ENCODE assay signal across 8 cellular contexts in the genomic region with DNA sequence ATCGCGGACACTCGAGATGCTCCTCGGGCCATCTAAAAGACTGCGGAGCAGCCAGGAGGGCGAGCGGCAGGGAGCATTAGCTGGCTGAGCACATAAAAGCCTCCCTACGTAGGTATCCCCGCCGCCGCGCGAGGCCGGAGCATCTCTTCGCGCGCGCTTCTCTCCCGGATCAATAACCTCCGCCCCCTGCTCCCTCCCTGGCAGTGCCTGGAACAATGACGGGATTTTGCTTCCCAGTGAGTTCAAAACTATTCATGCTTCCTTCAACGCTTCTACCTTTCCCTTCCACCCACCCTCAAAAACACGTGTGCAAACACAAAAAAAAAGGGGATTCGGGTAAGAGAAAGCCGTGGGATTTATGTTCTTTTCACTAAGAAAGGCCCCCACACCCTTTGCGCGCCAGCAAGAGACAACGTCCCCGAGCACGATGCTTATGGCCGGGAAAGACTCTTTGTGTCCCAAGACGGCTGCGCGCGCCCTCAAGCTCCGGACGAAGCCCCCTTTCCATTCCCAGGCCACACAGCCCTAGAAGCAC. TPM values are rescaled to one million over a fixed set of nuclear protein-coding genes. Genes with fewer than 3 reads are reported as not detected.
DNase-seq lines count a peak whose midpoint lies in the region; ATAC-seq and TF ChIP-seq lines count a peak whose summit lies in the region.

No MANE protein-coding gene starts in this region.

- no peak for TF ChIP-seq CTCF in BE2C (IDR thresholded peaks at IDR 0.05; ENCODE audit: low read depth, low read length)
- no peak for TF ChIP-seq CTCF in PC-9 (conservative IDR thresholded peaks at IDR 0.05)
- no peak for TF ChIP-seq CTCF in parathyroid adenoma (IDR thresholded peaks at IDR 0.05)

- CTCF ChIA-PET in PC-9 (lab: Charles Lee): interaction anchor here (0.6 to 1.0 kb wide), 3 partner anchors 11 to 122 kb away, joined by 4 to 7 read pairs (median 4); no protein-coding TSS in a partner anchor

- POLR2A ChIA-PET in PC-9 (lab: Charles Lee; ENCODE audit: unreplicated experiment): interaction anchor here (0.7 kb wide), 1 partner anchor 66 kb away, joined by 6 read pairs; no protein-coding TSS in a partner anchor

- H3F3A ChIP-seq in PC-9 (ENCODE audit: insufficient read depth, low read depth): no peaks in the 10 kb centered on the region; the same call in 1 of the 2 replicates

- H3K9ac ChIP-seq in parathyroid adenoma: peak overlapping the region; percentile 71

- H3K4me1 ChIP-seq in BE2C (no peaks in the 10 kb centered on the region), PC-9 (replicated peaks; ENCODE audit: insufficient read depth) (peaks cover 10% of the 10 kb centered on the region), parathyroid adenoma (no peaks in the 10 kb centered on the region)

- intact Hi-C loops in PC-9 (cut with micrococcal nuclease; ENCODE audit: unreplicated experiment): loop anchor here (5.0 kb wide), 2 partner anchors 65 to 135 kb away; a partner anchor contains a TSS
- intact Hi-C loops in cardiac septum (cut with DNase I): no loop called here

- H3K36me3 Mint-ChIP-seq in activated naive CD4-positive, alpha-beta T cell treated with anti-CD3 and anti-CD28 coated beads, Interleukin-2, amount 50 U/mL, for 24 hours: peaks cover 5% of the 10 kb centered on the region

- H3K27me3 Mint-ChIP-seq in activated naive CD4-positive, alpha-beta T cell treated with anti-CD3 and anti-CD28 coated beads, Interleukin-2, amount 50 U/mL, for 24 hours: no peaks in the 10 kb centered on the region

- peak overlapping the region; percentile 82 for H2AFZ ChIP-seq in PC-9
- H2AFZ ChIP-seq in parathyroid adenoma: peak overlapping the region; percentile 97

- H3K9me3 Mint-ChIP-seq in activated naive CD4-positive, alpha-beta T cell treated with anti-CD3 and anti-CD28 coated beads, Interleukin-2, amount 50 U/mL, for 24 hours: no peaks in the 10 kb centered on the region

- H3K36me3 ChIP-seq in BE2C (peaks cover 18% of the 10 kb centered on the region), PC-9 (ENCODE audit: low read depth) (no peaks in the 10 kb centered on the region), parathyroid adenoma (ENCODE audit: control insufficient read depth, insufficient read depth, low read length) (no peaks in the 10 kb centered on the region)

- H3K27ac Mint-ChIP-seq in activated naive CD4-positive, alpha-beta T cell treated with anti-CD3 and anti-CD28 coated beads, Interleukin-2, amount 50 U/mL, for 24 hours: peak overlapping the region; percentile 90

- H3K27me3 ChIP-seq in BE2C: no peaks in the 10 kb centered on the region
- no peaks in the 10 kb centered on the region for H3K27me3 ChIP-seq in PC-9 (ENCODE audit: insufficient read depth, low read depth)
- H3K27me3 ChIP-seq in parathyroid adenoma (ENCODE audit: control insufficient read depth, insufficient read depth, low read length): no peaks in the 10 kb centered on the region

- H3K4me3 Mint-ChIP-seq in activated naive CD4-positive, alpha-beta T cell treated with anti-CD3 and anti-CD28 coated beads, Interleukin-2, amount 50 U/mL, for 24 hours: peak overlapping the region; percentile 98

- H3K27ac ChIP-seq in PC-9 (no peak overlapping the region), parathyroid adenoma (no peak overlapping the region)

- H3K79me2 ChIP-seq in PC-9 (ENCODE audit: low read depth) (peaks cover 13% of the 10 kb centered on the region), parathyroid adenoma (no peaks in the 10 kb centered on the region)

- peak; percentile 63 for DNase-seq in BE2C
- DNase-seq in PC-9: peak in 1 of 2 experiments; percentile 8
- DNase-seq in cardiac septum (ENCODE audit: low spot score): peak; percentile 54

- H4K20me1 ChIP-seq in PC-9 (ENCODE audit: insufficient read depth): no peaks in the 10 kb centered on the region

- peak overlapping the region; percentile 96 for H3K4me2 ChIP-seq in PC-9
- H3K4me2 ChIP-seq in parathyroid adenoma (ENCODE audit: low read length): peak overlapping the region; percentile 81

- ATAC-seq in HG02571 (IDR thresholded peaks at IDR 0.05; ENCODE audit: unreplicated experiment) (peak; percentile 29), HG03457 (IDR thresholded peaks at IDR 0.05; ENCODE audit: unreplicated experiment) (no peak), GM19035 (IDR thresholded peaks at IDR 0.05; ENCODE audit: unreplicated experiment) (no peak)

- no peaks in the 10 kb centered on the region for H3K9me3 ChIP-seq in BE2C
- no peaks in the 10 kb centered on the region for H3K9me3 ChIP-seq in PC-9 (ENCODE audit: insufficient read depth, low read depth)
- no peaks in the 10 kb centered on the region for H3K9me3 ChIP-seq in parathyroid adenoma (ENCODE audit: control insufficient read depth, low read length)

- H3K4me1 Mint-ChIP-seq in activated naive CD4-positive, alpha-beta T cell treated with anti-CD3 and anti-CD28 coated beads, Interleukin-2, amount 50 U/mL, for 24 hours: peaks cover 20% of the 10 kb centered on the region

- H3K9me2 ChIP-seq in PC-9 (ENCODE audit: insufficient read depth): no peaks in the 10 kb centered on the region

- TSS peak; percentile 64 for BruUV-seq in PC-9 (replicated peaks; lab: Mats Ljungman, UMichigan)

- H3K4me3 ChIP-seq in BE2C (ENCODE audit: low read depth, low read length) (peak overlapping the region; percentile 82), PC-9 (peak overlapping the region; percentile 73), parathyroid adenoma (ENCODE audit: low read depth, low read length) (peak overlapping the region; percentile 63)

RNA-seq across cellular contexts. Expression of a gene that starts 0.9 kb away (rescaled TPM):
- polyA plus RNA-seq in BE2C (2012; ENCODE audit: insufficient read depth, insufficient read length, low read depth): 66.5 TPM
- total RNA-seq in PC-9 (2021) (12.6 and 18.1 TPM in 2 replicates), cardiac septum (2.9 TPM)

RNA-seq across cellular contexts. Expression of a gene that starts 28.5 kb away (rescaled TPM):
- 1,644 TPM for polyA plus RNA-seq in BE2C (2012; ENCODE audit: insufficient read depth, insufficient read length, low read depth)
- total RNA-seq in PC-9 (2021): 2,044 and 2,361 TPM in 2 replicates
- 1,552 TPM for total RNA-seq in cardiac septum
